Comparison of ENCODE assay signal across 8 cellular contexts in genomic region chr2:230913406-230913805, GRCh38. TPM values are rescaled to one million over a fixed set of nuclear protein-coding genes. Genes with fewer than 3 reads are reported as not detected.
A peak's percentile ranks its signal among the peaks of the same experiment; 100 is the strongest.
DNase-seq lines count a peak whose midpoint lies in the region; ATAC-seq and TF ChIP-seq lines count a peak whose summit lies in the region.

No MANE protein-coding gene starts in this region.

- ATAC-seq in effector memory CD8-positive, alpha-beta T cell (replicated peaks), result peak; percentile 75
- ATAC-seq in HG03097 (IDR thresholded peaks at IDR 0.05; ENCODE audit: low FRiP score, unreplicated experiment), result no peak

- peaks cover 11% of the 10 kb centered on the region for H3K4me1 Mint-ChIP-seq in activated naive CD4-positive, alpha-beta T cell treated with anti-CD3 and anti-CD28 coated beads, Interleukin-2, amount 10 ng/mL, durations not matched to agents 7 days and 5 days
- H3K4me1 Mint-ChIP-seq in effector memory CD8-positive, alpha-beta T cell (ENCODE audit: low read depth in 2 of 2), result peaks cover 10 to 13% of the 10 kb centered on the region in 2 donors

- intact Hi-C loops in posterior vena cava (cut with DNase I), result no loop called here

- H3K9me3 Mint-ChIP-seq in activated naive CD4-positive, alpha-beta T cell treated with anti-CD3 and anti-CD28 coated beads, Interleukin-2, amount 10 ng/mL, durations not matched to agents 7 days and 5 days, result no peaks in the 10 kb centered on the region
- no peaks in the 10 kb centered on the region for H3K9me3 Mint-ChIP-seq in effector memory CD8-positive, alpha-beta T cell

- peaks cover 23% of the 10 kb centered on the region for H3K27me3 Mint-ChIP-seq in activated naive CD4-positive, alpha-beta T cell treated with anti-CD3 and anti-CD28 coated beads, Interleukin-2, amount 10 ng/mL, durations not matched to agents 7 days and 5 days
- H3K27me3 Mint-ChIP-seq in effector memory CD8-positive, alpha-beta T cell, result peaks cover 61 to 90% of the 10 kb centered on the region in 2 donors

- H3K27ac ChIP-seq in coronary artery, result no peak overlapping the region

- no peak for TF ChIP-seq CTCF in coronary artery (IDR thresholded peaks at IDR 0.05)

- CTCF ChIA-PET in activated naive CD4-positive, alpha-beta T cell treated with anti-CD3 and anti-CD28 coated beads, Interleukin-2, amount 10 ng/mL, durations not matched to agents 7 days and 5 days (lab: Charles Lee), result interaction anchor here (0.9 to 3.4 kb wide), 7 partner anchors 9 to 89 kb away, joined by 3 to 15 read pairs (median 7); partner anchors contain the start of gene SPATA3

- H3K27ac Mint-ChIP-seq in activated naive CD4-positive, alpha-beta T cell treated with anti-CD3 and anti-CD28 coated beads, Interleukin-2, amount 10 ng/mL, durations not matched to agents 7 days and 5 days, result no peak overlapping the region
- H3K27ac Mint-ChIP-seq in effector memory CD8-positive, alpha-beta T cell, result no peak overlapping the region

- H3K36me3 Mint-ChIP-seq in activated naive CD4-positive, alpha-beta T cell treated with anti-CD3 and anti-CD28 coated beads, Interleukin-2, amount 10 ng/mL, durations not matched to agents 7 days and 5 days, result peaks cover 3% of the 10 kb centered on the region
- peaks cover 6% of the 10 kb centered on the region for H3K36me3 Mint-ChIP-seq in effector memory CD8-positive, alpha-beta T cell (ENCODE audit: insufficient read depth)

- no peak overlapping the region for H3K4me3 ChIP-seq in coronary artery

- DNase-seq in activated naive CD4-positive, alpha-beta T cell treated with anti-CD3 and anti-CD28 coated beads, Interleukin-2, amount 10 ng/mL, durations not matched to agents 7 days and 5 days, result peak; percentile 39
- no peak for DNase-seq in activated naive CD4-positive, alpha-beta T cell (lab: John Stamatoyannopoulos, UW)
- DNase-seq in NCI-H69 (lab: John Stamatoyannopoulos, UW) (peak; percentile 31), posterior vena cava (ENCODE audit: low spot score) (peak; percentile 81), T-helper 2 cell (no peak), coronary artery (ENCODE audit: low spot score) (no peak)
- peak in 1 of 3 experiments; percentile 15 for DNase-seq in effector memory CD8-positive, alpha-beta T cell

- H3K4me3 Mint-ChIP-seq in activated naive CD4-positive, alpha-beta T cell treated with anti-CD3 and anti-CD28 coated beads, Interleukin-2, amount 10 ng/mL, durations not matched to agents 7 days and 5 days, result no peak overlapping the region
- H3K4me3 Mint-ChIP-seq in effector memory CD8-positive, alpha-beta T cell, result no peak overlapping the region

RNA-seq across cellular contexts. Expression of gene GPR55, which starts 11.6 kb away (rescaled TPM):
- under 1 TPM; 0.14 to 0.19 TPM for total RNA-seq in posterior vena cava

RNA-seq across cellular contexts. Expression of gene ITM2C, which starts 48.7 kb away (rescaled TPM):
- 10 to 100 TPM; 54.7 to 64.9 TPM for total RNA-seq in posterior vena cava

Comparison
In these comparisons a context has a peak if more than half of its experiments do, and no peak if none do; other contexts are left out.
1. DNase-seq: peak in activated naive CD4-positive, alpha-beta T cell treated with anti-CD3 and anti-CD28 coated beads, Interleukin-2, amount 10 ng/mL, durations not matched to agents 7 days and 5 days (single experiment), NCI-H69 (single experiment) and posterior vena cava (single experiment); none in activated naive CD4-positive, alpha-beta T cell (0 of 4), T-helper 2 cell (0 of 5) and coronary artery (single experiment).